In the genomic region with DNA sequence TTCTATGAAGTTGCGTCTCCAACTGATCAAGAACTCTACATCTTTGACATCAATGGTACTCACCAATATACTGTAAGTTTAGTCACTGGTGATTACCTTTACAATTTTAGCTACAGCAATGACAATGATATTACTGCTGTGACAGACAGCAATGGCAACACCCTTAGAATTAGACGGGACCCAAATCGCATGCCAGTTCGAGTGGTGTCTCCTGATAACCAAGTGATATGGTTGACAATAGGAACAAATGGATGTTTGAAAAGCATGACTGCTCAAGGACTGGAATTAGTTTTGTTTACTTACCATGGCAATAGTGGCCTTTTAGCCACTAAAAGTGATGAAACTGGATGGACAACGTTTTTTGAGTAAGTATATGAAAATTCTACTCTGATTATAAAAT, we compare ENCODE assay signal across 24 cellular contexts.
"Had no signal": no experiment of that assay in that cellular context is flagged by ENCODE, and none has a peak within 500 bp of the region (broad histone marks: within the 10 kb centered on the region; RNA-seq: fewer than 3 reads in every experiment).

No MANE protein-coding gene starts in this region.

- H3K27ac ChIP-seq: neural progenitor cell, ovary, parathyroid adenoma, psoas muscle, right lobe of liver, sigmoid colon, stomach, thoracic aorta, thyroid gland, tibial nerve, upper lobe of left lung, vagina had no signal

- H3K36me3 ChIP-seq: ovary, right lobe of liver, thoracic aorta, upper lobe of left lung had no signal

- H3K4me3 ChIP-seq: neural progenitor cell, ovary, psoas muscle, right lobe of liver, sigmoid colon, stomach, thoracic aorta, thyroid gland, tibial nerve, upper lobe of left lung, vagina had no signal

- H3K4me1 ChIP-seq: parathyroid adenoma, psoas muscle, right lobe of liver, stomach, thyroid gland, tibial nerve, upper lobe of left lung, vagina had no signal

- ATAC-seq: natural killer cell; psoas muscle; right lobe of liver; stimulated activated effector memory CD8-positive, alpha-beta T cell treated with anti-CD3 and anti-CD28 coated beads, Interleukin-12 subunit alpha, Interleukin-12 subunit beta, amount 100 ng/mL, for 72 hours; stimulated activated naive B cell treated with anti-CD40 and anti-IgM and Interleukin-4, amounts not matched to agents 10 μg/mL and 1 μg/mL and 100 μg/mL, for 72 hours had no signal

- H3K27me3 ChIP-seq: ovary, right lobe of liver, sigmoid colon, stomach, thyroid gland, tibial nerve, upper lobe of left lung, vagina had no signal

- H3K9me3 ChIP-seq: ovary, psoas muscle, right lobe of liver, sigmoid colon, stomach, thoracic aorta, thyroid gland, tibial nerve, upper lobe of left lung, vagina had no signal

- DNase-seq: natural killer cell; occipital lobe; ovary; posterior cingulate gyrus; psoas muscle; right lobe of liver; sigmoid colon; small intestine; stimulated activated CD4-positive, alpha-beta T cell treated with anti-CD3 and anti-CD28 coated beads, Interleukin-15, amount 100 ng/mL, for 24 hours; stimulated activated CD4-positive, alpha-beta T cell treated with anti-CD3 and anti-CD28 coated beads, Interleukin-2, amount 100 ng/mL, for 24 hours; stimulated activated CD4-positive, alpha-beta T cell treated with anti-CD3 and anti-CD28 coated beads, Interleukin-2, amount 100 ng/mL, for 48 hours; stimulated activated CD4-positive, alpha-beta T cell treated with anti-CD3 and anti-CD28 coated beads, Interleukin-4, amount 100 ng/mL, for 24 hours; stimulated activated naive B cell treated with anti-CD40 and anti-IgM and Interleukin-4, amounts not matched to agents 10 μg/mL and 1 μg/mL and 100 μg/mL, for 72 hours; stimulated activated naive CD4-positive, alpha-beta T cell treated with Interleukin-2 at 50 U/mL for 16 hours; stomach; thyroid gland; trophoblast cell; upper lobe of left lung had no signal
